In the genomic region with DNA sequence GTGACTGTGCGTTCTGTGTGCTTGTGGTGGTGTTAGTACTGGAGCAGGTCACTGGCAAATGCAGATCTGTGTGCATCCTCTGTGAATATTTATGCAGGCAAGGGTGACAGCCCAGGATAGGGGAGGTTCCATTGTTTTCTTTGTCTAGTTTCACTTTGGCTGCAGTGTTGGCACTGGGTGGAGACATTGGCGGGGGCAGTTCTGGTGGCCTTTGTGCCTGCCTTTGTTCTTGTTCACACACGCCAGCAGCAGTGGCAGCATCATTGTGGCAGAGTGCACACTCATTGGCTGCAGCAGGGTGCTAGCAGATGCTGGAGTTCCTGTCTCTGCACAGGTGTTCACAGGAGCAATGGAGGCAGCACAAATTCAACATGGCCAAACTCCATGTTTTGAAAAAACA, we compare ENCODE assay signal across 22 cellular contexts.
"Had no signal": no experiment of that assay in that cellular context is flagged by ENCODE, and none has a peak within 500 bp of the region (broad histone marks: within the 10 kb centered on the region; RNA-seq: fewer than 3 reads in every experiment).

No MANE protein-coding gene starts in this region.

- H3K27ac ChIP-seq: HL-60, KMS-11, SJSA1, SK-N-MC had no signal

- H3K4me3 ChIP-seq: K562, SJSA1, SK-N-MC had no signal

- DNase-seq: Kasumi-1, MM.1S, NCI-H1092 treated with DMSO at 0.1 percent for 48 hours, NCI-H1436, NCI-H187, NCI-H2029, NCI-H2081 treated with DMSO at 0.1 percent for 48 hours, NCI-H2171 treated with DMSO at 0.1 percent for 48 hours, NCI-H446, NCI-H510A, NCI-H524 treated with DMSO at 0.1 percent for 48 hours, NCI-H82, Right ventricle myocardium superior, RPMI8226, SIG-M5 had no signal

- H3K4me1 ChIP-seq: SJSA1 had no signal

- FAIRE-seq: HTR-8/SVneo, K562, RCC 7860 had no signal

- H3K36me3 ChIP-seq: SJSA1 had no signal

- H3K27me3 ChIP-seq: SJSA1 had no signal

- H3K9me3 ChIP-seq: SJSA1 had no signal
